8 cellular contexts compared by ENCODE assay signal in the genomic region with DNA sequence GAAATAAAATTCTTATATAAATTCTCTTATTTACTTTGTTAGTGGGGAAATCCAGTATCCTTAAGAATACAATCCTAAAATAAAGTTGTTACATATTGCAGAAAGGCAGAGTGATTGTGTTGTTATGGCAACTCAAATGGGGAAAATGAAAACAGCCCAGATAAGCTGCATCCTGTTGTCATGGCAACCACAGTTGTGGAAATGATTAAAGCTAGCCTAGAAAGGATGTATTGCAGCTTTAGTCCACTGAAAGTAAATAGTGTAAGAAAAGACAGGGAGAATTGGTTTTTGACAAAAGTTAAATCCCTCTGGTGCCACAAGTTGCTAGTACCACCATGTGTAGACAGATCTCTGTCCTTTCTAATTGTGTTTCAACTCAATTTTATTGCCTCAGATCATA. TPM values are rescaled to one million over a fixed set of nuclear protein-coding genes. Genes with fewer than 3 reads are reported as not detected.
DNase-seq lines count a peak whose midpoint lies in the region; ATAC-seq and TF ChIP-seq lines count a peak whose summit lies in the region.
"Had no signal": no experiment of that assay in that cellular context is flagged by ENCODE, and none has a peak within 500 bp of the region (broad histone marks: within the 10 kb centered on the region; RNA-seq: fewer than 3 reads in every experiment).

No MANE protein-coding gene starts in this region.

- CTCF ChIA-PET in CD4-positive, alpha-beta memory T cell (lab: Charles Lee; ENCODE audit: partially characterized antibody), result interaction anchor here (1.2 kb wide), 1 partner anchor 10 kb away, joined by 3 read pairs; no protein-coding TSS in a partner anchor
- CTCF ChIA-PET in activated CD4-positive, alpha-beta memory T cell treated with anti-CD3 and anti-CD28 coated beads for 36 hours (lab: Charles Lee), result no interaction called here

- intact Hi-C loops in CD4-positive, alpha-beta memory T cell (cut with micrococcal nuclease), result loop anchor here (10.0 kb wide), 1 partner anchor 68 kb away; no protein-coding TSS in a partner anchor
- intact Hi-C loops in activated CD4-positive, alpha-beta memory T cell treated with anti-CD3 and anti-CD28 coated beads for 36 hours (cut with micrococcal nuclease), result no loop called here
- intact Hi-C loops in CD14-positive monocyte (cut with micrococcal nuclease), result no loop called here

- DNase-seq in CD4-positive, alpha-beta memory T cell, result peak; percentile 66 to 81 (median 78)
- DNase-seq in GM23248 (peak; percentile 72), iPS-NIHi7 (ENCODE audit: extremely low spot score) (peak; percentile 15), CD14-positive monocyte (ENCODE audit: low spot score) (no peak)
- DNase-seq in activated CD4-positive, alpha-beta memory T cell treated with anti-CD3 and anti-CD28 coated beads for 36 hours, result peak; percentile 30
- DNase-seq: activated B cell treated with CpG ODN at 0.5 μM for 24 hours had no signal

- no peaks in the 10 kb centered on the region for H3K27me3 Mint-ChIP-seq in CD4-positive, alpha-beta memory T cell
- H3K27me3 Mint-ChIP-seq in activated CD4-positive, alpha-beta memory T cell treated with anti-CD3 and anti-CD28 coated beads for 36 hours, result no peaks in the 10 kb centered on the region
- H3K27me3 Mint-ChIP-seq in CD14-positive monocyte (ENCODE audit: low read depth in 3 of 3), result peaks cover 0 to 2% (median 0%) of the 10 kb centered on the region in 3 donors
- H3K27me3 Mint-ChIP-seq: activated B cell treated with CpG ODN at 0.5 μM for 24 hours had no signal

- ATAC-seq in HG02571 (IDR thresholded peaks at IDR 0.05; ENCODE audit: unreplicated experiment) (no peak), GM18502 (IDR thresholded peaks at IDR 0.05; ENCODE audit: poor library complexity, unreplicated experiment) (no peak)

- H3F3A ChIP-seq in GM23248 (ENCODE audit: insufficient read depth), result no peaks in the 10 kb centered on the region

- POLR2A ChIA-PET in CD4-positive, alpha-beta memory T cell (lab: Charles Lee; ENCODE audit: partially characterized antibody), result no interaction called here
- POLR2A ChIA-PET in activated CD4-positive, alpha-beta memory T cell treated with anti-CD3 and anti-CD28 coated beads for 36 hours (lab: Charles Lee), result no interaction called here

- peak overlapping the region in 6 of 7 donors; percentile 53 to 93 (median 72) for H3K27ac Mint-ChIP-seq in CD4-positive, alpha-beta memory T cell
- H3K27ac Mint-ChIP-seq in activated CD4-positive, alpha-beta memory T cell treated with anti-CD3 and anti-CD28 coated beads for 36 hours, result no peak overlapping the region
- H3K27ac Mint-ChIP-seq in CD14-positive monocyte, result peak overlapping the region in 1 of 7 donors; percentile 78
- H3K27ac Mint-ChIP-seq: activated B cell treated with CpG ODN at 0.5 μM for 24 hours had no signal

- no peaks in the 10 kb centered on the region for H3K9me3 ChIP-seq in CD4-positive, alpha-beta memory T cell (ENCODE audit: control insufficient read depth in 1 of 2, low read length in 2 of 2)
- no peaks in the 10 kb centered on the region for H3K9me3 ChIP-seq in GM23248 (ENCODE audit: low read depth)

- peaks cover 14% of the 10 kb centered on the region for H3K4me1 ChIP-seq in CD4-positive, alpha-beta memory T cell (ENCODE audit: insufficient read depth, low read length)
- no peaks in the 10 kb centered on the region for H3K4me1 ChIP-seq in GM23248 (ENCODE audit: insufficient read depth)

- peaks cover 14 to 24% (median 20%) of the 10 kb centered on the region in 4 donors for H3K4me1 Mint-ChIP-seq in CD4-positive, alpha-beta memory T cell
- H3K4me1 Mint-ChIP-seq in activated CD4-positive, alpha-beta memory T cell treated with anti-CD3 and anti-CD28 coated beads for 36 hours (ENCODE audit: low read depth), result peaks cover 16% of the 10 kb centered on the region
- H3K4me1 Mint-ChIP-seq in CD14-positive monocyte, result peaks cover 4% of the 10 kb centered on the region

- no peaks in the 10 kb centered on the region for H3K9me3 Mint-ChIP-seq in CD4-positive, alpha-beta memory T cell
- H3K9me3 Mint-ChIP-seq in activated CD4-positive, alpha-beta memory T cell treated with anti-CD3 and anti-CD28 coated beads for 36 hours, result no peaks in the 10 kb centered on the region
- no peaks in the 10 kb centered on the region for H3K9me3 Mint-ChIP-seq in CD14-positive monocyte
- H3K9me3 Mint-ChIP-seq: activated B cell treated with CpG ODN at 0.5 μM for 24 hours had no signal

- H3K9me2 ChIP-seq in GM23248 (ENCODE audit: insufficient read depth), result no peaks in the 10 kb centered on the region

- no peaks in the 10 kb centered on the region for H4K20me1 ChIP-seq in GM23248 (ENCODE audit: insufficient read depth)

- H2AFZ ChIP-seq in GM23248, result no peak overlapping the region

- H3K4me3 ChIP-seq in CD4-positive, alpha-beta memory T cell (ENCODE audit: low read length in 2 of 2), result no peak overlapping the region
- no peak overlapping the region for H3K4me3 ChIP-seq in GM23248

- no peak for TF ChIP-seq CTCF in CD14-positive monocyte (IDR thresholded peaks at IDR 0.05)

- H3K4me3 Mint-ChIP-seq in CD4-positive, alpha-beta memory T cell, result peak overlapping the region in 2 of 8 donors; percentile 26 to 31
- no peak overlapping the region for H3K4me3 Mint-ChIP-seq in activated CD4-positive, alpha-beta memory T cell treated with anti-CD3 and anti-CD28 coated beads for 36 hours
- no peak overlapping the region for H3K4me3 Mint-ChIP-seq in CD14-positive monocyte
- H3K4me3 Mint-ChIP-seq: activated B cell treated with CpG ODN at 0.5 μM for 24 hours had no signal

- in situ Hi-C loops in GM23248 (cut with MboI), result no loop called here

- no peaks in the 10 kb centered on the region for H3K36me3 ChIP-seq in CD4-positive, alpha-beta memory T cell (ENCODE audit: insufficient read depth, low read length)
- no peaks in the 10 kb centered on the region for H3K36me3 ChIP-seq in GM23248 (ENCODE audit: low read depth)

- no peak overlapping the region for H3K9ac ChIP-seq in GM23248

- H3K27ac ChIP-seq in CD4-positive, alpha-beta memory T cell (ENCODE audit: low read depth, low read length), result no peak overlapping the region
- H3K27ac ChIP-seq in GM23248, result no peak overlapping the region

- peaks cover 87% of the 10 kb centered on the region for H3K79me2 ChIP-seq in GM23248 (ENCODE audit: insufficient read depth)

- H3K27me3 ChIP-seq in CD4-positive, alpha-beta memory T cell (ENCODE audit: insufficient read depth, low read length), result no peaks in the 10 kb centered on the region
- no peaks in the 10 kb centered on the region for H3K27me3 ChIP-seq in GM23248 (replicated peaks; ENCODE audit: insufficient read depth)

- H3K4me2 ChIP-seq in GM23248 (ENCODE audit: unreplicated experiment), result no peak overlapping the region

- peaks cover 4 to 5% of the 10 kb centered on the region in 2 donors for H3K36me3 Mint-ChIP-seq in CD4-positive, alpha-beta memory T cell
- no peaks in the 10 kb centered on the region for H3K36me3 Mint-ChIP-seq in activated CD4-positive, alpha-beta memory T cell treated with anti-CD3 and anti-CD28 coated beads for 36 hours
- H3K36me3 Mint-ChIP-seq in CD14-positive monocyte, result peaks cover 2 to 5% of the 10 kb centered on the region in 2 donors

RNA-seq across cellular contexts. Expression of gene BTRC, which starts 43.2 kb away (rescaled TPM):
- 10 to 100 TPM; 18.7 to 21.3 TPM for total RNA-seq in CD4-positive, alpha-beta memory T cell
- polyA plus RNA-seq in CD4-positive, alpha-beta memory T cell, result 10 to 100 TPM in 1 of 2 donors, 1 to 10 TPM in 1; 6.7 to 13.2 TPM
- total RNA-seq in GM23248 (2014; rRNA removed; shearing (Covaris generic)), result 8.4 and 10.5 TPM in 2 replicates
- 11.0 and 11.4 TPM in 2 replicates for polyA plus RNA-seq in GM23248 (2016; fragmentation: Nextera tagmentation; extraction: Ambion mirVana)
- total RNA-seq in activated CD4-positive, alpha-beta memory T cell treated with anti-CD3 and anti-CD28 coated beads for 36 hours, result 10 to 100 TPM; 18.2 to 18.6 TPM
- polyA plus RNA-seq in CD14-positive monocyte, result 1 to 10 TPM; 2.8 to 4.3 TPM
